Comparison of ENCODE assay signal across 17 cellular contexts in the genomic region with DNA sequence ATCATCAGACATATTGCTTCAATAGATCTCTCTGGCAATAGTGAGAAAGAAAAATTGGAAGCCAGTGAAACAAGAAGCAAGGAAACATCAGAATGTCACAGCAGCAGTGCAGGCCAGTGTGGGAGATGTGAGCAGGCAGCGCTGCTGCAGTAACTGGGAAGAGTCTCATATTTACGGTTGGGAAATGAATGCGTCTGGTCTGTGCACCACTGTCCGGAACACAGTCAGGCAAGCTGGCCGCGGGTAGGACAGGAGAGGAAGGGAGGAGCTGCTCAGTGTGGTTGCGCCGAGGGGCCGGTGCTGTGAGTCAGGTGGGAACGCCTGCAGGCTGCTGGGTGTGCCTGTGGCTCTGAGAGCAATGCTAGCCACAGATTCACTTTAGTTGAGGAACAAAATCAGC. TPM values are rescaled to one million over a fixed set of nuclear protein-coding genes. Genes with fewer than 3 reads are reported as not detected.
DNase-seq lines count a peak whose midpoint lies in the region; ATAC-seq, FAIRE-seq and TF ChIP-seq lines count a peak whose summit lies in the region.
"Had no signal": no experiment of that assay in that cellular context is flagged by ENCODE, and none has a peak within 500 bp of the region (broad histone marks: within the 10 kb centered on the region; RNA-seq: fewer than 3 reads in every experiment).

No MANE protein-coding gene starts in this region.

- H3K79me1 ChIP-seq in trophoblast cell (ENCODE audit: low read length), result peaks cover 8% of the 10 kb centered on the region

- no peak overlapping the region for H4K12ac ChIP-seq in trophoblast cell (ENCODE audit: low read depth, low read length)

- no peak overlapping the region for H2BK120ac ChIP-seq in trophoblast cell (ENCODE audit: insufficient read depth, low read length, poor library complexity)

- no peak overlapping the region for H4K8ac ChIP-seq in trophoblast cell (ENCODE audit: low read depth, low read length)

- no peak overlapping the region for H3K9ac ChIP-seq in trophoblast cell (ENCODE audit: low read length)

- peaks cover 15% of the 10 kb centered on the region for H3K4me1 Mint-ChIP-seq in activated naive CD8-positive, alpha-beta T cell treated with anti-CD3 and anti-CD28 coated beads, Interleukin-2, amount 10 ng/mL, durations not matched to agents 7 days and 5 days
- H3K4me1 Mint-ChIP-seq in activated naive CD8-positive, alpha-beta T cell treated with anti-CD3 and anti-CD28 coated beads, Interleukin-2, amount 50 U/mL, for 24 hours, result peaks cover 4% of the 10 kb centered on the region
- peaks cover 14% of the 10 kb centered on the region for H3K4me1 Mint-ChIP-seq in activated T-helper 1 cell treated with anti-CD3 and anti-CD28 coated beads, Interleukin-12 subunit alpha, Interleukin-12 subunit beta, Interleukin-2, Interleukin-4 antibody, amounts not matched to agents 30 ng/mL and 10 ng/mL and 1 ng/mL, durations not matched to agents 14 hours and 24 hours and 36 hours (ENCODE audit: low read depth)

- WGBS in trophoblast cell (ENCODE audit: extremely low coverage, insufficient coverage, insufficient read length), result no CpG with 5 or more reads among the region's 10 CpGs

- peak overlapping the region; percentile 75 for H3K4me2 ChIP-seq in PC-9
- H3K4me2 ChIP-seq in trophoblast cell (ENCODE audit: low read length), result no peak overlapping the region

- no peaks in the 10 kb centered on the region for H3K36me3 Mint-ChIP-seq in activated naive CD8-positive, alpha-beta T cell treated with anti-CD3 and anti-CD28 coated beads, Interleukin-2, amount 10 ng/mL, durations not matched to agents 7 days and 5 days
- H3K36me3 Mint-ChIP-seq in activated naive CD8-positive, alpha-beta T cell treated with anti-CD3 and anti-CD28 coated beads, Interleukin-2, amount 50 U/mL, for 24 hours (ENCODE audit: low read depth), result no peaks in the 10 kb centered on the region
- H3K36me3 Mint-ChIP-seq in activated T-helper 1 cell treated with anti-CD3 and anti-CD28 coated beads, Interleukin-12 subunit alpha, Interleukin-12 subunit beta, Interleukin-2, Interleukin-4 antibody, amounts not matched to agents 30 ng/mL and 10 ng/mL and 1 ng/mL, durations not matched to agents 14 hours and 24 hours and 36 hours (ENCODE audit: low read depth), result no peaks in the 10 kb centered on the region

- H3K14ac ChIP-seq in trophoblast cell (ENCODE audit: low read length), result no peak overlapping the region

- H3K36me3 ChIP-seq in PC-9 (ENCODE audit: low read depth), result no peaks in the 10 kb centered on the region
- no peaks in the 10 kb centered on the region for H3K36me3 ChIP-seq in bronchial epithelial cell (ENCODE audit: control insufficient read depth, insufficient read depth, low read length)
- H3K36me3 ChIP-seq in trophoblast cell (ENCODE audit: control insufficient read depth in 1 of 2, insufficient read depth in 2 of 2, low read length in 2 of 2), result no peaks in the 10 kb centered on the region
- H3K36me3 ChIP-seq: neutrophil, tibial artery had no signal

- BruUV-seq in PC-9 (replicated peaks; lab: Mats Ljungman, UMichigan), result no TSS peak

- H2AFZ ChIP-seq in PC-9 (no peak overlapping the region), trophoblast cell (ENCODE audit: insufficient read depth, low read length, poor library complexity) (no peak overlapping the region)

- peaks cover 16% of the 10 kb centered on the region; the same call in 1 of the 2 replicates for H3F3A ChIP-seq in PC-9 (ENCODE audit: insufficient read depth, low read depth)

- DNase-seq in activated naive CD8-positive, alpha-beta T cell treated with anti-CD3 and anti-CD28 coated beads, Interleukin-2, amount 10 ng/mL, durations not matched to agents 7 days and 5 days, result no peak
- no peak for DNase-seq in activated naive CD8-positive, alpha-beta T cell treated with anti-CD3 and anti-CD28 coated beads, Interleukin-2, amount 50 U/mL, for 24 hours
- peak; percentile 78 to 79 for DNase-seq in PC-9
- no peak for DNase-seq in bronchial epithelial cell (ENCODE audit: low read depth)
- peak; percentile 85 to 91 for DNase-seq in trophoblast cell
- DNase-seq in activated T-helper 1 cell treated with anti-CD3 and anti-CD28 coated beads, Interleukin-12 subunit alpha, Interleukin-12 subunit beta, Interleukin-2, Interleukin-4 antibody, amounts not matched to agents 30 ng/mL and 10 ng/mL and 1 ng/mL, durations not matched to agents 14 hours and 24 hours and 36 hours (ENCODE audit: low spot score), result no peak
- DNase-seq: activated CD4-positive, alpha-beta T cell treated with anti-CD3 and anti-CD28 coated beads, Interleukin-2, amount 50 U/mL, for 4 hours; amygdala; DMS79 treated with DMSO at 0.1 percent for 48 hours; NCI-H2107; NCI-H774; tibial artery had no signal

- no peak overlapping the region for H3K4me3 Mint-ChIP-seq in activated naive CD8-positive, alpha-beta T cell treated with anti-CD3 and anti-CD28 coated beads, Interleukin-2, amount 10 ng/mL, durations not matched to agents 7 days and 5 days
- H3K4me3 Mint-ChIP-seq in activated naive CD8-positive, alpha-beta T cell treated with anti-CD3 and anti-CD28 coated beads, Interleukin-2, amount 50 U/mL, for 24 hours, result no peak overlapping the region
- no peak overlapping the region for H3K4me3 Mint-ChIP-seq in activated T-helper 1 cell treated with anti-CD3 and anti-CD28 coated beads, Interleukin-12 subunit alpha, Interleukin-12 subunit beta, Interleukin-2, Interleukin-4 antibody, amounts not matched to agents 30 ng/mL and 10 ng/mL and 1 ng/mL, durations not matched to agents 14 hours and 24 hours and 36 hours
- H3K4me3 Mint-ChIP-seq: T-helper 2 cell treated with Interferon-gamma antibody and Interleukin-4, amounts not matched to agents 5 μg/mL and 100 μg/mL, for 36 hours had no signal

- H3K9me3 Mint-ChIP-seq in activated naive CD8-positive, alpha-beta T cell treated with anti-CD3 and anti-CD28 coated beads, Interleukin-2, amount 10 ng/mL, durations not matched to agents 7 days and 5 days, result no peaks in the 10 kb centered on the region
- peaks cover 4% of the 10 kb centered on the region for H3K9me3 Mint-ChIP-seq in activated naive CD8-positive, alpha-beta T cell treated with anti-CD3 and anti-CD28 coated beads, Interleukin-2, amount 50 U/mL, for 24 hours
- H3K9me3 Mint-ChIP-seq in activated T-helper 1 cell treated with anti-CD3 and anti-CD28 coated beads, Interleukin-12 subunit alpha, Interleukin-12 subunit beta, Interleukin-2, Interleukin-4 antibody, amounts not matched to agents 30 ng/mL and 10 ng/mL and 1 ng/mL, durations not matched to agents 14 hours and 24 hours and 36 hours, result peaks cover 4% of the 10 kb centered on the region

- no peaks in the 10 kb centered on the region for H3K9me3 ChIP-seq in PC-9 (ENCODE audit: insufficient read depth, low read depth)
- peaks cover 2% of the 10 kb centered on the region for H3K9me3 ChIP-seq in trophoblast cell (ENCODE audit: insufficient read depth, low read depth, low read length)
- H3K9me3 ChIP-seq: neutrophil, tibial artery had no signal

- TF ChIP-seq CTCF in PC-9 (conservative IDR thresholded peaks at IDR 0.05) (no peak), bronchial epithelial cell (IDR thresholded peaks at IDR 0.05; ENCODE audit: insufficient read depth, low read length, severe bottlenecking) (no peak)

- POLR2A ChIA-PET in activated naive CD8-positive, alpha-beta T cell treated with anti-CD3 and anti-CD28 coated beads, Interleukin-2, amount 10 ng/mL, durations not matched to agents 7 days and 5 days (lab: Charles Lee), result no interaction called here
- POLR2A ChIA-PET in PC-9 (lab: Charles Lee; ENCODE audit: unreplicated experiment), result interaction anchor here (0.5 to 2.0 kb wide), 3 partner anchors 95 to 771 kb away, joined by 3 to 8 read pairs (median 3); a partner anchor contains a TSS

- peak; percentile 18 for FAIRE-seq in bronchial epithelial cell (lab: Jason Lieb, UNC)

- H3K27me3 Mint-ChIP-seq in activated naive CD8-positive, alpha-beta T cell treated with anti-CD3 and anti-CD28 coated beads, Interleukin-2, amount 10 ng/mL, durations not matched to agents 7 days and 5 days, result peaks cover 34% of the 10 kb centered on the region
- peaks cover 35% of the 10 kb centered on the region for H3K27me3 Mint-ChIP-seq in activated naive CD8-positive, alpha-beta T cell treated with anti-CD3 and anti-CD28 coated beads, Interleukin-2, amount 50 U/mL, for 24 hours
- peaks cover 33% of the 10 kb centered on the region for H3K27me3 Mint-ChIP-seq in activated T-helper 1 cell treated with anti-CD3 and anti-CD28 coated beads, Interleukin-12 subunit alpha, Interleukin-12 subunit beta, Interleukin-2, Interleukin-4 antibody, amounts not matched to agents 30 ng/mL and 10 ng/mL and 1 ng/mL, durations not matched to agents 14 hours and 24 hours and 36 hours (ENCODE audit: insufficient read depth)

- no peak for ATAC-seq in activated naive CD8-positive, alpha-beta T cell treated with anti-CD3 and anti-CD28 coated beads, Interleukin-2, amount 10 ng/mL, durations not matched to agents 7 days and 5 days (ENCODE audit: low read depth)
- no peak for ATAC-seq in activated naive CD8-positive, alpha-beta T cell treated with anti-CD3 and anti-CD28 coated beads, Interleukin-2, amount 50 U/mL, for 24 hours
- no peak for ATAC-seq in HG02678 (IDR thresholded peaks at IDR 0.05; ENCODE audit: unreplicated experiment)
- no peak for ATAC-seq in GM19463 (IDR thresholded peaks at IDR 0.05; ENCODE audit: unreplicated experiment)

- no peak overlapping the region for H4K91ac ChIP-seq in trophoblast cell (ENCODE audit: low read depth, low read length)

- no peak overlapping the region for H3K23ac ChIP-seq in trophoblast cell (ENCODE audit: low read length)

- intact Hi-C loops in PC-9 (cut with micrococcal nuclease; ENCODE audit: unreplicated experiment), result loop anchor here (2.0 to 5.0 kb wide), 2 partner anchors 134 to 255 kb away; a partner anchor contains a TSS
- intact Hi-C loops in activated T-helper 1 cell treated with anti-CD3 and anti-CD28 coated beads, Interleukin-12 subunit alpha, Interleukin-12 subunit beta, Interleukin-2, Interleukin-4 antibody, amounts not matched to agents 30 ng/mL and 10 ng/mL and 1 ng/mL, durations not matched to agents 14 hours and 24 hours and 36 hours (cut with micrococcal nuclease), result no loop called here

- H2BK12ac ChIP-seq in trophoblast cell (ENCODE audit: low read length), result no peak overlapping the region

- H4K20me1 ChIP-seq in PC-9 (ENCODE audit: insufficient read depth), result no peaks in the 10 kb centered on the region

- no peak overlapping the region for H2BK5ac ChIP-seq in trophoblast cell (ENCODE audit: low read depth, low read length, poor library complexity)

- no peak overlapping the region for H2AK5ac ChIP-seq in trophoblast cell (ENCODE audit: low read length)

- peak overlapping the region; percentile 64 for H3K27ac ChIP-seq in PC-9
- no peak overlapping the region for H3K27ac ChIP-seq in trophoblast cell (ENCODE audit: low read depth, low read length)
- H3K27ac ChIP-seq: neutrophil, tibial artery had no signal

- no peak overlapping the region for H3K18ac ChIP-seq in trophoblast cell (ENCODE audit: low read length)

- H3K79me2 ChIP-seq in PC-9 (ENCODE audit: low read depth) (no peaks in the 10 kb centered on the region), trophoblast cell (ENCODE audit: control insufficient read depth, insufficient read depth, low read length, poor library complexity) (no peaks in the 10 kb centered on the region)

- no peaks in the 10 kb centered on the region for H3K9me2 ChIP-seq in PC-9 (ENCODE audit: insufficient read depth)

- peaks cover 15% of the 10 kb centered on the region for H3K4me1 ChIP-seq in PC-9 (replicated peaks; ENCODE audit: insufficient read depth)
- H3K4me1 ChIP-seq in trophoblast cell (ENCODE audit: control insufficient read depth in 1 of 2, insufficient read depth in 2 of 2, low read length in 2 of 2), result peaks cover 13 to 27% of the 10 kb centered on the region in 2 experiments

- peak overlapping the region; percentile 28 for H3K27ac Mint-ChIP-seq in activated naive CD8-positive, alpha-beta T cell treated with anti-CD3 and anti-CD28 coated beads, Interleukin-2, amount 10 ng/mL, durations not matched to agents 7 days and 5 days
- no peak overlapping the region for H3K27ac Mint-ChIP-seq in activated naive CD8-positive, alpha-beta T cell treated with anti-CD3 and anti-CD28 coated beads, Interleukin-2, amount 50 U/mL, for 24 hours
- no peak overlapping the region for H3K27ac Mint-ChIP-seq in activated T-helper 1 cell treated with anti-CD3 and anti-CD28 coated beads, Interleukin-12 subunit alpha, Interleukin-12 subunit beta, Interleukin-2, Interleukin-4 antibody, amounts not matched to agents 30 ng/mL and 10 ng/mL and 1 ng/mL, durations not matched to agents 14 hours and 24 hours and 36 hours
- H3K27ac Mint-ChIP-seq: activated T-helper 2 cell treated with anti-CD3 and anti-CD28 coated beads, Interferon-gamma antibody, Interleukin-2, Interleukin-4, amounts not matched to agents 10 μg/mL and 5 μg/mL and 100 μg/mL, durations not matched to agents 14 hours and 24 hours and 36 hours; T-helper 2 cell treated with Interferon-gamma antibody and Interleukin-4, amounts not matched to agents 5 μg/mL and 100 μg/mL, for 36 hours had no signal

- H3K4ac ChIP-seq in trophoblast cell (ENCODE audit: low read depth, low read length), result no peak overlapping the region

- CTCF ChIA-PET in PC-9 (lab: Charles Lee), result interaction anchor here (0.6 to 2.0 kb wide), 3 partner anchors 12 to 97 kb away, joined by 3 to 7 read pairs (median 3); no protein-coding TSS in a partner anchor

- no peaks in the 10 kb centered on the region for H3K27me3 ChIP-seq in PC-9 (ENCODE audit: insufficient read depth, low read depth)
- H3K27me3 ChIP-seq in bronchial epithelial cell (ENCODE audit: control insufficient read depth, insufficient read depth, low read length), result no peaks in the 10 kb centered on the region
- no peaks in the 10 kb centered on the region for H3K27me3 ChIP-seq in trophoblast cell (ENCODE audit: insufficient read depth, low read length)

- peak overlapping the region; percentile 33; the same call in 1 of the 2 replicates for H3K4me3 ChIP-seq in PC-9
- H3K4me3 ChIP-seq in bronchial epithelial cell (ENCODE audit: low read depth, low read length), result no peak overlapping the region
- no peak overlapping the region for H3K4me3 ChIP-seq in trophoblast cell (ENCODE audit: low read depth, low read length)
- H3K4me3 ChIP-seq: tibial artery had no signal

RNA-seq across cellular contexts. Expression of a gene that starts 6.4 kb away (rescaled TPM):
- total RNA-seq in activated naive CD8-positive, alpha-beta T cell treated with anti-CD3 and anti-CD28 coated beads, Interleukin-2, amount 10 ng/mL, durations not matched to agents 7 days and 5 days, result 10 to 100 TPM; 26.8 to 29.1 TPM
- total RNA-seq in PC-9 (2021) (33.8 and 47.6 TPM in 2 replicates), bronchial epithelial cell (15.5 and 34.2 TPM in 2 replicates)
- 9.7 and 10.5 TPM in 2 replicates for polyA plus RNA-seq in trophoblast cell (2013)
- total RNA-seq in activated T-helper 1 cell treated with anti-CD3 and anti-CD28 coated beads, Interleukin-12 subunit alpha, Interleukin-12 subunit beta, Interleukin-2, Interleukin-4 antibody, amounts not matched to agents 30 ng/mL and 10 ng/mL and 1 ng/mL, durations not matched to agents 14 hours and 24 hours and 36 hours, result 32.1 and 35.4 TPM in 2 replicates

RNA-seq across cellular contexts. Expression of a gene that starts 24.9 kb away (rescaled TPM):
- total RNA-seq in activated naive CD8-positive, alpha-beta T cell treated with anti-CD3 and anti-CD28 coated beads, Interleukin-2, amount 10 ng/mL, durations not matched to agents 7 days and 5 days, result not detected
- total RNA-seq in PC-9 (2021) (1.3 and 2.5 TPM in 2 replicates), bronchial epithelial cell (under 0.01 and 2.2 TPM in 2 replicates)
- 139 and 141 TPM in 2 replicates for polyA plus RNA-seq in trophoblast cell (2013)
- 0.20 and 0.57 TPM in 2 replicates for total RNA-seq in activated T-helper 1 cell treated with anti-CD3 and anti-CD28 coated beads, Interleukin-12 subunit alpha, Interleukin-12 subunit beta, Interleukin-2, Interleukin-4 antibody, amounts not matched to agents 30 ng/mL and 10 ng/mL and 1 ng/mL, durations not matched to agents 14 hours and 24 hours and 36 hours

Comparison
In these comparisons a context has a peak if more than half of its experiments do, and no peak if none do; other contexts are left out.
1. DNase-seq: peak in PC-9 (2 of 2) and trophoblast cell (2 of 2); none in activated naive CD8-positive, alpha-beta T cell treated with anti-CD3 and anti-CD28 coated beads, Interleukin-2, amount 10 ng/mL, durations not matched to agents 7 days and 5 days (single experiment), activated naive CD8-positive, alpha-beta T cell treated with anti-CD3 and anti-CD28 coated beads, Interleukin-2, amount 50 U/mL, for 24 hours (single experiment), bronchial epithelial cell (single experiment) and activated T-helper 1 cell treated with anti-CD3 and anti-CD28 coated beads, Interleukin-12 subunit alpha, Interleukin-12 subunit beta, Interleukin-2, Interleukin-4 antibody, amounts not matched to agents 30 ng/mL and 10 ng/mL and 1 ng/mL, durations not matched to agents 14 hours and 24 hours and 36 hours (single experiment).